In the genomic region with DNA sequence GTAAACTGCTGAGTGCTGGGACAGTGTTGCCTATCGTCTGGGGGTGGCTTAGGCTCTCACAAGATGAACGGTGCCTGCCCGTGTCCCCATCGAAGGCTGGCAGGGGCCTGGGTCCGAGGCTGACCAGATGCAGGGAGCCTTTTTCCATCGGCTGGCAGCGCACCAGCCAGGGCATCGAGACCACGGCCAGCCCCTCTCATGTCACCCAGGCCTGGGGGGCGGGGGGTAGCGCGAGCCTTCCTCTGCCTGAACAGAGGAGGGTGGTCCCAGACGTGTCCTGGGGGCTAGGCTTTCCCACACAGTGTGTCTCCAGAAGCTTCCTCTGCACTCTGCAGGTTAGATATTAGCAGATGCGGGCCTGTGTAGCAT, we compare ENCODE assay signal across 11 cellular contexts. TPM values are rescaled to one million over a fixed set of nuclear protein-coding genes. Genes with fewer than 3 reads are reported as not detected.
DNase-seq lines count a peak whose midpoint lies in the region; ATAC-seq, FAIRE-seq and TF ChIP-seq lines count a peak whose summit lies in the region.
"Had no signal": no experiment of that assay in that cellular context is flagged by ENCODE, and none has a peak within 500 bp of the region (broad histone marks: within the 10 kb centered on the region; RNA-seq: fewer than 3 reads in every experiment).

No MANE protein-coding gene starts in this region.

- peaks cover 3% of the 10 kb centered on the region for H3K27me3 Mint-ChIP-seq in endothelial cell (ENCODE audit: unreplicated experiment)
- peaks cover 18% of the 10 kb centered on the region for H3K27me3 Mint-ChIP-seq in HFFc6 (ENCODE audit: insufficient read depth)

- no peaks in the 10 kb centered on the region for H3K9me3 Mint-ChIP-seq in endothelial cell (ENCODE audit: unreplicated experiment)
- peaks cover 11% of the 10 kb centered on the region for H3K9me3 Mint-ChIP-seq in HFFc6

- peak overlapping the region; percentile 73 for H3K27ac ChIP-seq in Karpas-422 (ENCODE audit: low read length)
- peak overlapping the region; percentile 68 to 97 for H3K27ac ChIP-seq in small intestine (ENCODE audit: low read depth in 1 of 2, low read length in 1 of 2)
- H3K27ac ChIP-seq: testis had no signal

- peak overlapping the region; percentile 34 for H2AFZ ChIP-seq in Karpas-422 (ENCODE audit: low read length)

- peak overlapping the region; percentile 83 for H3K4me3 ChIP-seq in Karpas-422 (ENCODE audit: low read length)
- peak overlapping the region; percentile 57 to 64 for H3K4me3 ChIP-seq in small intestine (ENCODE audit: low read depth in 1 of 2, low read length in 2 of 2)
- H3K4me3 ChIP-seq: testis had no signal

- H3K27me3 ChIP-seq in Karpas-422 (ENCODE audit: low read length) = no peaks in the 10 kb centered on the region
- H3K27me3 ChIP-seq in small intestine (ENCODE audit: control insufficient read depth in 2 of 2, insufficient read depth in 2 of 2, low read length in 2 of 2) = no peaks in the 10 kb centered on the region
- H3K27me3 ChIP-seq: testis had no signal

- FAIRE-seq in small intestine (lab: Jason Lieb, UNC) (no peak), GM12891 (lab: Jason Lieb, UNC) (no peak)
- FAIRE-seq: G401.6 had no signal

- no peak for TF ChIP-seq CTCF in endothelial cell (IDR thresholded peaks at IDR 0.05; ENCODE audit: unreplicated experiment)
- TF ChIP-seq CTCF in HFFc6 (IDR thresholded peaks at IDR 0.05) = no peak

- no peaks in the 10 kb centered on the region for H4K20me1 ChIP-seq in Karpas-422 (ENCODE audit: insufficient read depth, low read depth, low read length)

- TF ChIP-seq POLR2A in GM12891 (IDR thresholded peaks at IDR 0.05; ENCODE audit: low read depth, low read length) = no peak

- peaks cover 24% of the 10 kb centered on the region for H3K4me1 ChIP-seq in Karpas-422 (ENCODE audit: low read length)
- no peaks in the 10 kb centered on the region for H3K4me1 ChIP-seq in small intestine (ENCODE audit: control insufficient read depth in 2 of 2, insufficient read depth in 1 of 2, low read depth in 1 of 2, low read length in 1 of 2)
- H3K4me1 ChIP-seq: testis had no signal

- H3K36me3 ChIP-seq in Karpas-422 (ENCODE audit: insufficient read depth, low read length) (no peaks in the 10 kb centered on the region), small intestine (ENCODE audit: control insufficient read depth in 2 of 2, insufficient read depth in 2 of 2, low read length in 2 of 2) (no peaks in the 10 kb centered on the region)

- H3K9me3 ChIP-seq in Karpas-422 (ENCODE audit: low read length) (no peaks in the 10 kb centered on the region), small intestine (ENCODE audit: control insufficient read depth, low read depth) (no peaks in the 10 kb centered on the region)
- H3K9me3 ChIP-seq: testis had no signal

- peak; percentile 3 for ATAC-seq in GM18870 (IDR thresholded peaks at IDR 0.05; ENCODE audit: unreplicated experiment)

- DNase-seq in Karpas-422 (peak; percentile 47), endothelial cell (ENCODE audit: low spot score) (no peak), small intestine (no peak), HFFc6 (no peak), cortex of kidney (lab: John Stamatoyannopoulos, UW) (no peak), GM12891 (ENCODE audit: insufficient read length, low spot score) (no peak), NCI-H510A (lab: John Stamatoyannopoulos, UW) (no peak)
- DNase-seq: NCI-H2081 treated with DMSO at 0.1 percent for 48 hours, testis had no signal

- peaks cover 45% of the 10 kb centered on the region for H3K79me2 ChIP-seq in Karpas-422 (ENCODE audit: low read length)

- no peak overlapping the region for H3K27ac Mint-ChIP-seq in endothelial cell (ENCODE audit: unreplicated experiment)
- H3K27ac Mint-ChIP-seq in HFFc6 = no peak overlapping the region

- 53 to 74% (median 70%) methylated on average over 13 to 14 of the region's 14 CpGs for WGBS in small intestine, 3 donors

- H3K9ac ChIP-seq in Karpas-422 (ENCODE audit: low read length) = peak overlapping the region; percentile 80

- H3K4me3 Mint-ChIP-seq in endothelial cell (ENCODE audit: unreplicated experiment) (peak overlapping the region; percentile 38), HFFc6 (no peak overlapping the region)

- H3K36me3 Mint-ChIP-seq in endothelial cell (ENCODE audit: low read depth, unreplicated experiment) = no peaks in the 10 kb centered on the region
- no peaks in the 10 kb centered on the region for H3K36me3 Mint-ChIP-seq in HFFc6 (ENCODE audit: low read depth)

- H3K4me1 Mint-ChIP-seq in endothelial cell (ENCODE audit: unreplicated experiment) (peaks cover 19% of the 10 kb centered on the region), HFFc6 (ENCODE audit: low read depth) (no peaks in the 10 kb centered on the region)

- H3K4me2 ChIP-seq in Karpas-422 (ENCODE audit: low read depth, low read length, poor library complexity, severe bottlenecking) = peak overlapping the region; percentile 75

- H3K9me2 ChIP-seq in Karpas-422 (replicated peaks; ENCODE audit: insufficient read depth, low read length) = no peaks in the 10 kb centered on the region

TF ChIP-seq in GM12891, 5 proteins besides CTCF, POLR2A, EP300 and RAD21:
- TF ChIP-seq POU2F2 (IDR thresholded peaks at IDR 0.05; ENCODE audit: low read depth, low read length) (no peak), POLR2AphosphoS5 (IDR thresholded peaks at IDR 0.05; ENCODE audit: low read depth, low read length) (no peak), PAX5 (IDR thresholded peaks at IDR 0.05; ENCODE audit: insufficient read depth, low read length, severe bottlenecking) (no peak), SPI1 (IDR thresholded peaks at IDR 0.05; ENCODE audit: low read depth, low read length) (no peak), TAF1 (IDR thresholded peaks at IDR 0.05; ENCODE audit: low read depth, low read length) (no peak)
TF ChIP-seq in GM12891: peak in this region for 0.

RNA-seq across cellular contexts. Expression of a gene that starts 17.3 kb away (rescaled TPM):
- total RNA-seq in Karpas-422 (2014; rRNA removed; shearing (Covaris generic); ENCODE audit: low replicate concordance) = 9.0 and 24.5 TPM in 2 replicates
- 1.1 TPM for total RNA-seq in endothelial cell (ENCODE audit: unreplicated experiment)
- polyA plus RNA-seq in small intestine = 1 to 10 TPM in 2 of 3 donors, under 1 TPM in 1; 0.67 to 4.9 (median 2.7) TPM
- not detected for total RNA-seq in HFFc6 (2021; fragmentation: NEBNext Ultra II Directional; extraction: Animal tissue kit (Norgen Biotek cat#: 25700))
- 12.6 TPM for polyA plus RNA-seq in GM12891 (2012; ENCODE audit: low read depth, missing spikeins)
